ENCODE assay signal across 1 cellular context in the genomic region with DNA sequence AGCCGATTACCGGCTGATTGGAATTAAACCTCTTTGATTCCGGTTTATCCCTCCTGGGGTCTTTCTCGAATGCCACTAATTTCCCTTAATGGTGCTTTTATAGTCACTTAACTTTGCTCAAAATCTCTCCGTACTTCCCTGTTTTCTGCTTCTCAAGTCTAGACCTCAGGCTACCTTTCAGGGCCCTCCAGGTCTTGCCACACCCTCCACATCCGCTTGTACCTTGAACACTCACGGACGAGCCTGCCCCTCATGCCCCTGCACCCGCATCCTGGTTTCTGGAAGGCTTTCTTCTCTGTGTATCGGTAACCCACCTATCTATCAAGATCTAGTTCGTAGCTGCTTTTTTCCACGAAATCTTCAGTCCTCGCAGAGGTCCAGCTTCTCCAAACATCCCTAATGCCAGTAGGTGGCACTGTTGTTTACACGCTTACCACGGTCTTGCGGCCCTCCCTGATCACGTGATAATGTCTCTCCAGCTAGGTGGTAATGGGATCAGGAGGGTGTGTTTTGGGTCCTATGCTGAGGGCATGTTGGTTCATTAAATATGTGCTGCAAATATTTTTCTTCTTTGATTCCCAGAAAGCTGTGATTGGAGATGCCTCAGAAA.
TF ChIP-seq lines count a peak whose summit lies in the region.

No MANE protein-coding gene starts in this region.

TF ChIP-seq in IMR-90, 13 proteins besides CTCF, POLR2A, EP300 and RAD21 (continued from another document):
- TF ChIP-seq CHD1 (IDR thresholded peaks at IDR 0.05; ENCODE audit: low read depth, low read length) = no peak
- TF ChIP-seq, protein P1, sequence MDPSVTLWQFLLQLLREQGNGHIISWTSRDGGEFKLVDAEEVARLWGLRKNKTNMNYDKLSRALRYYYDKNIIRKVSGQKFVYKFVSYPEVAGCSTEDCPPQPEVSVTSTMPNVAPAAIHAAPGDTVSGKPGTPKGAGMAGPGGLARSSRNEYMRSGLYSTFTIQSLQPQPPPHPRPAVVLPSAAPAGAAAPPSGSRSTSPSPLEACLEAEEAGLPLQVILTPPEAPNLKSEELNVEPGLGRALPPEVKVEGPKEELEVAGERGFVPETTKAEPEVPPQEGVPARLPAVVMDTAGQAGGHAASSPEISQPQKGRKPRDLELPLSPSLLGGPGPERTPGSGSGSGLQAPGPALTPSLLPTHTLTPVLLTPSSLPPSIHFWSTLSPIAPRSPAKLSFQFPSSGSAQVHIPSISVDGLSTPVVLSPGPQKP (IDR thresholded peaks at IDR 0.05; ENCODE audit: borderline replicate concordance, low read depth, low read length) = no peak
- TF ChIP-seq NFE2L2 (IDR thresholded peaks at IDR 0.05; ENCODE audit: low read depth, low read length) = no peak
- no peak for TF ChIP-seq RFX5 (IDR thresholded peaks at IDR 0.05; ENCODE audit: low read depth, low read length)
- TF ChIP-seq, protein P2, sequence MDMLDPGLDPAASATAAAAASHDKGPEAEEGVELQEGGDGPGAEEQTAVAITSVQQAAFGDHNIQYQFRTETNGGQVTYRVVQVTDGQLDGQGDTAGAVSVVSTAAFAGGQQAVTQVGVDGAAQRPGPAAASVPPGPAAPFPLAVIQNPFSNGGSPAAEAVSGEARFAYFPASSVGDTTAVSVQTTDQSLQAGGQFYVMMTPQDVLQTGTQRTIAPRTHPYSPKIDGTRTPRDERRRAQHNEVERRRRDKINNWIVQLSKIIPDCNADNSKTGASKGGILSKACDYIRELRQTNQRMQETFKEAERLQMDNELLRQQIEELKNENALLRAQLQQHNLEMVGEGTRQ (IDR thresholded peaks at IDR 0.05; ENCODE audit: low read depth, low read length) = peak; percentile 84
- TF ChIP-seq SMC3 (IDR thresholded peaks at IDR 0.05; ENCODE audit: low read depth, low read length) = peak; percentile 27; the same call in 1 of the 2 replicates
- TF ChIP-seq FOS (IDR thresholded peaks at IDR 0.05; ENCODE audit: low read depth, low read length) = no peak
- TF ChIP-seq MXI1 (IDR thresholded peaks at IDR 0.05; ENCODE audit: borderline replicate concordance, low read depth, low read length) = no peak
- no peak for TF ChIP-seq CEBPB (IDR thresholded peaks at IDR 0.05; ENCODE audit: low read depth, low read length)
- no peak for TF ChIP-seq RCOR1 (IDR thresholded peaks at IDR 0.05; ENCODE audit: insufficient replicate concordance, low read length)
- TF ChIP-seq BHLHE40 (IDR thresholded peaks at IDR 0.05; ENCODE audit: low read depth, low read length) = 0 out of 2 replicates have a peak, but pooled peaks have one; percentile 31
